9 cellular contexts compared by ENCODE assay signal in the genomic region with DNA sequence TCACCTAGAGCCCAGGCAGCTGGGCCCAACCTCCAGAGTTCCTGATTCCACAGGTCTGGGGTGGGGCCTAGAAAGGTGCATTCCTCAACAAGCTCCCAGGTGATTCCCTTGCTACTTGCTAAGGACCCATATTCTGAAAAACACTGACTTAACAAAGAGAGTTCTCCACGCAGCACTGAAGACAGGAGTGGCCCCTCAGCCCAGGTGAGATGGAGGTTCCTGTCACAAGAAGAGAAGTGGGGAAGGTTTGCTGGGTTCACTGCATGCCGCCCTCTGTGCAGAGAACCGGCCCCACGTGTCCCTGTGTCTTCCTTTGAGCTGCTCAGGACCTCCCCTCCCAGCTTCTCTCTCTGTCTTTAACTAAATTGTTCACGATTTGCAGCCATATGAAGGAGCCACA.
"Had no signal": no experiment of that assay in that cellular context is flagged by ENCODE, and none has a peak within 500 bp of the region (broad histone marks: within the 10 kb centered on the region; RNA-seq: fewer than 3 reads in every experiment).

No MANE protein-coding gene starts in this region.

- H3K36me3 ChIP-seq: HAP-1 had no signal

- H3K4me3 ChIP-seq: GM23248, GM23338, HAP-1 had no signal

- DNase-seq: GM23248, GOT3, H7, H9, HCEC 1CT, HFFc6 had no signal

- ATAC-seq: GM23338, HCT116 had no signal

- H3K27ac ChIP-seq: GM23248 had no signal

- H3K9me3 ChIP-seq: HAP-1 had no signal

- H3K4me1 ChIP-seq: HAP-1 had no signal
